ENCODE assay signal across 9 cellular contexts in genomic region chr15:93035953-93036810, GRCh38. TPM values are rescaled to one million over a fixed set of nuclear protein-coding genes. Genes with fewer than 3 reads are reported as not detected.
DNase-seq lines count a peak whose midpoint lies in the region; ATAC-seq, FAIRE-seq and TF ChIP-seq lines count a peak whose summit lies in the region.
"Had no signal": no experiment of that assay in that cellular context is flagged by ENCODE, and none has a peak within 500 bp of the region (broad histone marks: within the 10 kb centered on the region; RNA-seq: fewer than 3 reads in every experiment).

No MANE protein-coding gene starts in this region.

- H3K27me3 Mint-ChIP-seq in T-helper 17 cell, result peaks cover 9% of the 10 kb centered on the region
- H3K27me3 Mint-ChIP-seq in type B pancreatic cell, result peaks cover 11% of the 10 kb centered on the region

- H3K4me1 ChIP-seq in mucosa of descending colon (ENCODE audit: low read depth), result peaks cover 3% of the 10 kb centered on the region

- H3K36me3 ChIP-seq in bronchial epithelial cell (ENCODE audit: control insufficient read depth, insufficient read depth, low read length) (no peaks in the 10 kb centered on the region), mucosa of descending colon (ENCODE audit: low read depth) (no peaks in the 10 kb centered on the region)

- no peak for FAIRE-seq in D721Med (lab: Jason Lieb, UNC)
- FAIRE-seq in bronchial epithelial cell (lab: Jason Lieb, UNC), result peak; percentile 50

- peak; percentile 59 for TF ChIP-seq CTCF in D721Med (IDR thresholded peaks at IDR 0.05; ENCODE audit: insufficient read depth, missing control alignments)
- TF ChIP-seq CTCF in bronchial epithelial cell (IDR thresholded peaks at IDR 0.05; ENCODE audit: insufficient read depth, low read length, severe bottlenecking), result peak; percentile 76
- peak; percentile 38 for TF ChIP-seq CTCF in mucosa of descending colon (IDR thresholded peaks at IDR 0.05)
- peak; percentile 79 for TF ChIP-seq CTCF in type B pancreatic cell (conservative IDR thresholded peaks at IDR 0.05)

- no peak overlapping the region for H3K27ac Mint-ChIP-seq in T-helper 17 cell
- H3K27ac Mint-ChIP-seq in type B pancreatic cell, result no peak overlapping the region

- no peaks in the 10 kb centered on the region for H3K9me3 ChIP-seq in T-helper 17 cell (ENCODE audit: control insufficient read depth, low read length, poor library complexity, severe bottlenecking)
- H3K9me3 ChIP-seq in mucosa of descending colon, result no peaks in the 10 kb centered on the region

- intact Hi-C loops in mucosa of descending colon (cut with DNase I, micrococcal nuclease), result no loop called here

- peak overlapping the region; percentile 73 for H3K4me3 Mint-ChIP-seq in T-helper 17 cell
- no peak overlapping the region for H3K4me3 Mint-ChIP-seq in type B pancreatic cell

- ATAC-seq in GM21381 (IDR thresholded peaks at IDR 0.05; ENCODE audit: unreplicated experiment) (peak; percentile 83), T-helper 17 cell (peak; percentile 82), mucosa of descending colon (peak; percentile 67)

- no peak overlapping the region for H3K4me3 ChIP-seq in bronchial epithelial cell (ENCODE audit: low read depth, low read length)
- no peak overlapping the region for H3K4me3 ChIP-seq in mucosa of descending colon

- H3K4me1 Mint-ChIP-seq in T-helper 17 cell (peaks cover 9% of the 10 kb centered on the region), type B pancreatic cell (ENCODE audit: unreplicated experiment) (peaks cover 13% of the 10 kb centered on the region)

- no peaks in the 10 kb centered on the region for H3K9me3 Mint-ChIP-seq in type B pancreatic cell

- H3K36me3 Mint-ChIP-seq in T-helper 17 cell (ENCODE audit: low read depth) (no peaks in the 10 kb centered on the region), type B pancreatic cell (peaks cover 11% of the 10 kb centered on the region)

- no peaks in the 10 kb centered on the region for H3K27me3 ChIP-seq in bronchial epithelial cell (ENCODE audit: control insufficient read depth, insufficient read depth, low read length)

- no peak for DNase-seq in D721Med (ENCODE audit: insufficient read length, low spot score)
- DNase-seq in HT-29 (ENCODE audit: low spot score), result peak; percentile 52
- peak in 1 of 3 donors; percentile 27 for DNase-seq in T-helper 17 cell
- DNase-seq in bronchial epithelial cell (ENCODE audit: low read depth), result peak; percentile 46
- DNase-seq in mucosa of descending colon, result peak in 1 of 3 donors; percentile 48
- no peak for DNase-seq in type B pancreatic cell (ENCODE audit: extremely low spot score, unreplicated experiment)
- no peak for DNase-seq in NCI-H2171 treated with DMSO at 0.1 percent for 48 hours (lab: John Stamatoyannopoulos, UW)

RNA-seq across cellular contexts. Expression of gene RGMA, which starts 52.8 kb away (rescaled TPM):
- not detected in 2 replicates for total RNA-seq in HT-29 (2014; rRNA removed; shearing (Covaris generic))
- total RNA-seq in T-helper 17 cell (not detected), bronchial epithelial cell (0.53 and 1.0 TPM in 2 replicates), mucosa of descending colon (10 to 100 TPM in 2 of 3 donors, 1 to 10 TPM in 1; 2.8 to 88.4 (median 10.6) TPM), type B pancreatic cell (ENCODE audit: low replicate concordance) (37.0 and 41.6 TPM in 2 replicates)
- total RNA-seq: T-helper 2 cell treated with Interferon-gamma antibody and Interleukin-4, amounts not matched to agents 100 ng/mL and 5 ng/mL, for 36 hours had no signal

Comparison
In these comparisons a context has a peak if more than half of its experiments do, and no peak if none do; other contexts are left out.
1. DNase-seq: peak in HT-29 (single experiment) and bronchial epithelial cell (single experiment); none in D721Med (single experiment), type B pancreatic cell (single experiment) and NCI-H2171 treated with DMSO at 0.1 percent for 48 hours (single experiment).
2. Peak in every context shown above with its lines, with median percentiles within 50 percentile points of each other: CTCF ChIP-seq and ATAC-seq.